Comparison of ENCODE assay signal across 22 cellular contexts in genomic region chr7:46315891-46316290, GRCh38.
DNase-seq lines count a peak whose midpoint lies in the region; ATAC-seq and TF ChIP-seq lines count a peak whose summit lies in the region.
"Had no signal": no experiment of that assay in that cellular context is flagged by ENCODE, and none has a peak within 500 bp of the region (broad histone marks: within the 10 kb centered on the region; RNA-seq: fewer than 3 reads in every experiment).

No MANE protein-coding gene starts in this region.

- H3K4me3 ChIP-seq in GM23338 = no peak overlapping the region
- H3K4me3 ChIP-seq: vagina had no signal

- no peaks in the 10 kb centered on the region for H3K79me2 ChIP-seq in GM23338 (replicated peaks; ENCODE audit: insufficient read depth)

- H3K36me3 Mint-ChIP-seq in chondrocyte (ENCODE audit: low read depth) (no peaks in the 10 kb centered on the region), GM23338 (ENCODE audit: low read depth) (no peaks in the 10 kb centered on the region)
- H3K36me3 Mint-ChIP-seq: brain had no signal

- no peak overlapping the region for H2AFZ ChIP-seq in GM23338

- 0 out of 2 replicates have a peak, but pooled peaks cover 3% of the 10 kb centered on the region for H3K9me2 ChIP-seq in GM23338 (ENCODE audit: insufficient read depth)

- TF ChIP-seq CTCF in chondrocyte (IDR thresholded peaks at IDR 0.05) (no peak), GM23338 (conservative IDR thresholded peaks at IDR 0.05; ENCODE audit: low read depth in 2 of 2) (no peak)

- no peaks in the 10 kb centered on the region for H4K20me1 ChIP-seq in GM23338 (replicated peaks; ENCODE audit: insufficient read depth)

- H3K4me3 Mint-ChIP-seq in chondrocyte (ENCODE audit: unreplicated experiment) (no peak overlapping the region), GM23338 (no peak overlapping the region)
- H3K4me3 Mint-ChIP-seq: brain had no signal

- no peaks in the 10 kb centered on the region for H3K4me1 ChIP-seq in GM23338 (ENCODE audit: insufficient read depth)
- H3K4me1 ChIP-seq: vagina had no signal

- DNase-seq in EH (ENCODE audit: low read depth) (peak; percentile 94), M059J (ENCODE audit: low read depth) (peak; percentile 49), chondrocyte (ENCODE audit: low spot score) (no peak), kidney tubule cell (ENCODE audit: low spot score) (peak; percentile 58), GM23338 (ENCODE audit: low spot score) (no peak), H4 (ENCODE audit: low spot score) (no peak)
- DNase-seq: activated CD4-positive, alpha-beta T cell treated with anti-CD3 and anti-CD28 coated beads, Interleukin-2, amount 50 U/mL, for 4 hours; activated naive CD4-positive, alpha-beta T cell treated with anti-CD3 and anti-CD28 coated beads, Interleukin-2, amount 50 U/mL, for 16 hours; activated T-cell treated with anti-CD3 and anti-CD28 coated beads for 4 hours; GOT3; Karpas-422; NCI-H146; NK-92 treated with Interleukin-12 subunit alpha and Interleukin-12 subunit beta, amount 100 ng/mL, for 24 hours; nucleus accumbens; Right ventricle myocardium superior; stimulated activated CD4-positive, alpha-beta T cell treated with anti-CD3 and anti-CD28 coated beads, Interleukin-4, amount 100 ng/mL, for 1 hour; substantia nigra had no signal

- ATAC-seq in GM21367 (IDR thresholded peaks at IDR 0.05; ENCODE audit: unreplicated experiment) (no peak), GM23338 (no peak), GM18519 (IDR thresholded peaks at IDR 0.05; ENCODE audit: low FRiP score, unreplicated experiment) (no peak)
- ATAC-seq: left lobe of liver had no signal

- H3K4me1 Mint-ChIP-seq in chondrocyte (ENCODE audit: low read depth) (peaks cover 32% of the 10 kb centered on the region), GM23338 (no peaks in the 10 kb centered on the region)
- H3K4me1 Mint-ChIP-seq: brain had no signal

- H3K4me2 ChIP-seq in GM23338 = no peak overlapping the region

- no peaks in the 10 kb centered on the region for H3K36me3 ChIP-seq in GM23338 (ENCODE audit: insufficient read depth)
- H3K36me3 ChIP-seq: vagina had no signal

- H3K9me3 Mint-ChIP-seq in chondrocyte (ENCODE audit: low read depth) = no peaks in the 10 kb centered on the region
- no peaks in the 10 kb centered on the region for H3K9me3 Mint-ChIP-seq in GM23338

- H3F3A ChIP-seq in GM23338 (replicated peaks; ENCODE audit: low read depth) = no peaks in the 10 kb centered on the region

- H3K27ac Mint-ChIP-seq in chondrocyte (ENCODE audit: unreplicated experiment) = peak overlapping the region; percentile 80
- H3K27ac Mint-ChIP-seq in GM23338 = no peak overlapping the region
- H3K27ac Mint-ChIP-seq: brain had no signal

- H3K27me3 Mint-ChIP-seq in chondrocyte (ENCODE audit: low read depth) (no peaks in the 10 kb centered on the region), GM23338 (ENCODE audit: insufficient read depth, low read depth, poor library complexity) (no peaks in the 10 kb centered on the region)
- H3K27me3 Mint-ChIP-seq: brain had no signal

- H3K27ac ChIP-seq in GM23338 (ENCODE audit: low read depth) = no peak overlapping the region
- H3K27ac ChIP-seq: vagina had no signal

- no peaks in the 10 kb centered on the region for H3K27me3 ChIP-seq in GM23338 (ENCODE audit: insufficient read depth)
- H3K27me3 ChIP-seq: vagina had no signal

TF ChIP-seq in GM23338, 12 proteins besides CTCF, POLR2A, EP300 and RAD21 (continues in another document):
- no peak for TF ChIP-seq EZH2 (IDR thresholded peaks at IDR 0.05; ENCODE audit: low read depth, unreplicated experiment)
- no peak for TF ChIP-seq STAT1 (IDR thresholded peaks at IDR 0.05; ENCODE audit: unreplicated experiment)
- TF ChIP-seq POLR2AphosphoS5 (IDR thresholded peaks at IDR 0.05; ENCODE audit: low read depth) = no peak
- no peak for TF ChIP-seq ZNF462 (CRISPR knock-in tag; IDR thresholded peaks at IDR 0.05)
- TF ChIP-seq EZH2phosphoT487 (IDR thresholded peaks at IDR 0.05; ENCODE audit: unreplicated experiment) = no peak
- TF ChIP-seq ETS1 (IDR thresholded peaks at IDR 0.05) = no peak
- no peak for TF ChIP-seq ZNF331 (CRISPR knock-in tag; IDR thresholded peaks at IDR 0.05; ENCODE audit: low read depth)
- TF ChIP-seq ZNF114 (CRISPR knock-in tag; IDR thresholded peaks at IDR 0.05) = no peak

Comparison
In these comparisons a context has a peak if more than half of its experiments do, and no peak if none do; other contexts are left out.
1. DNase-seq: peak in EH (single experiment), M059J (single experiment) and kidney tubule cell (single experiment); none in chondrocyte (single experiment), GM23338 (single experiment) and H4 (single experiment).